1 cellular context compared by ENCODE assay signal in genomic region chr7:111173990-111174389, GRCh38.
TF ChIP-seq lines count a peak whose summit lies in the region.

No MANE protein-coding gene starts in this region.

TF ChIP-seq in GM12878, 131 proteins besides CTCF, POLR2A, EP300 and RAD21 (continued from another document):
- no peak for TF ChIP-seq ZNF687 (IDR thresholded peaks at IDR 0.05)
- no peak for TF ChIP-seq ZNF274 (IDR thresholded peaks at IDR 0.05; ENCODE audit: insufficient read depth, insufficient read length)
- TF ChIP-seq ZNF592 (IDR thresholded peaks at IDR 0.05): no peak
- TF ChIP-seq USF2 (IDR thresholded peaks at IDR 0.05; ENCODE audit: borderline replicate concordance, low read depth, low read length): no peak
- TF ChIP-seq RBBP5 (conservative IDR thresholded peaks at IDR 0.05): no peak
- TF ChIP-seq HDAC2 (IDR thresholded peaks at IDR 0.05): no peak
- no peak for TF ChIP-seq ATF3 (IDR thresholded peaks at IDR 0.05; ENCODE audit: borderline replicate concordance, extremely low read depth, low read depth, low read length)
- no peak for TF ChIP-seq SUZ12 (IDR thresholded peaks at IDR 0.05; ENCODE audit: unreplicated experiment)
- no peak for TF ChIP-seq RAD51 (IDR thresholded peaks at IDR 0.05)
TF ChIP-seq in GM12878: peak in this region for 0.
